Comparison of ENCODE assay signal across 23 cellular contexts in genomic region chr3:159668461-159668860, GRCh38.
"Had no signal": no experiment of that assay in that cellular context is flagged by ENCODE, and none has a peak within 500 bp of the region (broad histone marks: within the 10 kb centered on the region; RNA-seq: fewer than 3 reads in every experiment).

No MANE protein-coding gene starts in this region.

- H3K27ac ChIP-seq: esophagus muscularis mucosa, pancreas, tibial nerve, vagina had no signal

- ATAC-seq: activated CD4-positive, CD25-positive, alpha-beta regulatory T cell treated with anti-CD3 and anti-CD28 coated beads, Interleukin-2, amount 50 U/mL, for 24 hours; activated naive CD8-positive, alpha-beta T cell treated with anti-CD3 and anti-CD28 coated beads, Interleukin-2, amount 50 U/mL, for 24 hours; activated T-cell treated with anti-CD3 and anti-CD28 coated beads, Interleukin-2, amount 50 U/mL, for 4 hours; naive thymus-derived CD4-positive, alpha-beta T cell; stimulated activated naive CD8-positive, alpha-beta T cell treated with anti-CD3 and anti-CD28 coated beads, Interleukin-15, Interleukin-2, amounts not matched to agents 100 U/mL and 50 U/mL, for 24 hours had no signal

- H3K36me3 Mint-ChIP-seq: activated naive CD4-positive, alpha-beta T cell treated with anti-CD3 and anti-CD28 coated beads, Interleukin-2, amount 10 ng/mL, durations not matched to agents 7 days and 5 days; brain; naive thymus-derived CD4-positive, alpha-beta T cell had no signal

- H3K27me3 Mint-ChIP-seq: activated naive CD4-positive, alpha-beta T cell treated with anti-CD3 and anti-CD28 coated beads, Interleukin-2, amount 10 ng/mL, durations not matched to agents 7 days and 5 days; brain; central memory CD8-positive, alpha-beta T cell had no signal

- H3K27me3 ChIP-seq: esophagus muscularis mucosa, pancreas, tibial nerve, vagina had no signal

- DNase-seq: activated CD4-positive, alpha-beta T cell treated with anti-CD3 and anti-CD28 coated beads, Interleukin-2, amount 50 U/mL, for 1 hour; activated CD8-positive, alpha-beta memory T cell treated with anti-CD3 and anti-CD28 coated beads, Interleukin-2, amount 50 U/mL, for 4 hours; activated effector memory CD4-positive, alpha-beta T cell treated with Interleukin-2 at 50 U/mL for 16 hours; activated naive CD4-positive, alpha-beta T cell treated with anti-CD3 and anti-CD28 coated beads, Interleukin-2, amount 10 ng/mL, durations not matched to agents 7 days and 5 days; activated naive CD8-positive, alpha-beta T cell treated with anti-CD3 and anti-CD28 coated beads, Interleukin-2, amount 50 U/mL, for 24 hours; activated T-cell treated with anti-CD3 and anti-CD28 coated beads, Interleukin-2, amount 50 U/mL, for 4 hours; anterior cingulate cortex; cortex of kidney; effector CD4-positive, alpha-beta T cell; mammary epithelial cell; mucosa of descending colon; naive thymus-derived CD4-positive, alpha-beta T cell; pancreas; stimulated activated CD4-positive, alpha-beta T cell treated with anti-CD3 and anti-CD28 coated beads, Interleukin-2, amount 100 ng/mL, for 24 hours; stimulated activated naive CD8-positive, alpha-beta T cell treated with anti-CD3 and anti-CD28 coated beads, Interleukin-15, Interleukin-2, amounts not matched to agents 100 U/mL and 50 U/mL, for 24 hours; substantia nigra had no signal

- H3K36me3 ChIP-seq: esophagus muscularis mucosa, pancreas, tibial nerve, vagina had no signal

- H3K9me3 Mint-ChIP-seq: activated naive CD4-positive, alpha-beta T cell treated with anti-CD3 and anti-CD28 coated beads, Interleukin-2, amount 10 ng/mL, durations not matched to agents 7 days and 5 days; activated naive CD8-positive, alpha-beta T cell treated with anti-CD3 and anti-CD28 coated beads, Interleukin-2, amount 50 U/mL, for 24 hours; activated T-cell treated with anti-CD3 and anti-CD28 coated beads, Interleukin-2, amount 50 U/mL, for 4 hours; brain; T-helper 1 cell treated with Interleukin-12 subunit alpha and Interleukin-12 subunit beta and Interleukin-4 antibody, amounts not matched to agents 30 μg/mL and 1 μg/mL, for 36 hours had no signal

- H3K4me1 ChIP-seq: pancreas, tibial nerve, vagina had no signal

- H3K4me3 Mint-ChIP-seq: activated naive CD4-positive, alpha-beta T cell treated with anti-CD3 and anti-CD28 coated beads, Interleukin-2, amount 10 ng/mL, durations not matched to agents 7 days and 5 days; activated naive CD8-positive, alpha-beta T cell treated with anti-CD3 and anti-CD28 coated beads, Interleukin-2, amount 50 U/mL, for 24 hours; activated T-cell treated with anti-CD3 and anti-CD28 coated beads, Interleukin-2, amount 50 U/mL, for 4 hours; brain; central memory CD8-positive, alpha-beta T cell; naive thymus-derived CD4-positive, alpha-beta T cell; T-helper 1 cell treated with Interleukin-12 subunit alpha and Interleukin-12 subunit beta and Interleukin-4 antibody, amounts not matched to agents 30 μg/mL and 1 μg/mL, for 36 hours had no signal

- H3K4me3 ChIP-seq: esophagus muscularis mucosa, mucosa of descending colon, pancreas, tibial nerve, vagina had no signal

- H3K9me3 ChIP-seq: esophagus muscularis mucosa, mucosa of descending colon, pancreas, tibial nerve, vagina had no signal

- H3K4me1 Mint-ChIP-seq: activated naive CD4-positive, alpha-beta T cell treated with anti-CD3 and anti-CD28 coated beads, Interleukin-2, amount 10 ng/mL, durations not matched to agents 7 days and 5 days; activated naive CD8-positive, alpha-beta T cell treated with anti-CD3 and anti-CD28 coated beads, Interleukin-2, amount 50 U/mL, for 24 hours; central memory CD8-positive, alpha-beta T cell; naive thymus-derived CD4-positive, alpha-beta T cell had no signal

- H3K27ac Mint-ChIP-seq: activated naive CD4-positive, alpha-beta T cell treated with anti-CD3 and anti-CD28 coated beads, Interleukin-2, amount 10 ng/mL, durations not matched to agents 7 days and 5 days; activated naive CD8-positive, alpha-beta T cell treated with anti-CD3 and anti-CD28 coated beads, Interleukin-2, amount 50 U/mL, for 24 hours; brain; naive thymus-derived CD4-positive, alpha-beta T cell; T-helper 1 cell treated with Interleukin-12 subunit alpha and Interleukin-12 subunit beta and Interleukin-4 antibody, amounts not matched to agents 30 μg/mL and 1 μg/mL, for 36 hours had no signal
